16 cellular contexts compared by ENCODE assay signal in the genomic region with DNA sequence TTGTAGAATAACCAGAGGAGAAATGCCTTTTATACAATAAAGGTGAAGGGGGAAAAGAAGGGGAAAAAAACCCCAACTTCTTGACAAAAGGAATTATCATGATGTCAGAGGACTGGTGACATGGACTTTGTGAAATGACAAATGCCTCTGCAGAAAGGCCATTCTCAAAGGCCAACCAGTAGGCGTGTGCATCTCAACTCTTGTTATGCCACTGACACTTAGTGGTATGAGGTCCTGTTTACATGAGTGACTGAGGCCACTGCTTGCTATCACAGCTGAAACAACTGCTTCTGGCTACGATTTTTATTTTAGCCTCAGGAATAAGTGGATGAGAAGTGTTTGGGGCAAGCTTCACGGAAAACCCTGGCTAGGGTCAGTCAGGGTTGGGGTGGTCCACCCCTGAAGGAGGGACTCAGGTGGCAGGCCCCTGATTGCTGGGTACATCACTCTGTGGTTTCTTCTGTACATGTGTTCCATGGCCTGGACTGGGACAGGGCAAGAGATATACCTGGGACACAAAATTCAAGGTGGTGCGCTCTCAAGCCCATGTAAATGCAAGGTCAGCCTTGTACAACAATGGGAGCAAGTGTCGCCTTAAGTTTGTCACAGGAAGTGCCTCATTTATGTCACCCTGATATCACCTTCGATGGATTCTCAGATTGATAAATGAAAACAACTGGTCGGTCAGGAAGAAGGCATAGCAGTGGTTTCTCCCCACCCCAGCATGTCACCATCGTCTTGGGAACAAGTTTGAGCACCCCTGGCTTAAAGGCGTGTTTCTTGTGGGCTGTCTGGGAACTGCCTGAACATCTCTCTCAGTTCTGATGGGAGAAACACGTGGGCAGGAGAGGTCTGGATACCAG. TPM values are rescaled to one million over a fixed set of nuclear protein-coding genes. Genes with fewer than 3 reads are reported as not detected.
DNase-seq lines count a peak whose midpoint lies in the region; ATAC-seq and TF ChIP-seq lines count a peak whose summit lies in the region.
"Had no signal": no experiment of that assay in that cellular context is flagged by ENCODE, and none has a peak within 500 bp of the region (broad histone marks: within the 10 kb centered on the region; RNA-seq: fewer than 3 reads in every experiment).

No MANE protein-coding gene starts in this region.

- peaks cover 94% of the 10 kb centered on the region for H3K4me1 Mint-ChIP-seq in activated naive CD4-positive, alpha-beta T cell treated with anti-CD3 and anti-CD28 coated beads, Interleukin-2, amount 10 ng/mL, durations not matched to agents 7 days and 5 days
- H3K4me1 Mint-ChIP-seq in activated CD8-positive, alpha-beta T cell treated with anti-CD3 and anti-CD28 coated beads, Interleukin-2, amount 10 ng/mL, durations not matched to agents 7 days and 5 days (ENCODE audit: low read depth): peaks cover 76% of the 10 kb centered on the region
- H3K4me1 Mint-ChIP-seq in naive thymus-derived CD4-positive, alpha-beta T cell: peaks cover 76 to 100% (median 98%) of the 10 kb centered on the region in 7 donors
- H3K4me1 Mint-ChIP-seq in Calu3 (ENCODE audit: low read depth, unreplicated experiment): no peaks in the 10 kb centered on the region
- H3K4me1 Mint-ChIP-seq: nephron had no signal

- H3K36me3 ChIP-seq in naive thymus-derived CD4-positive, alpha-beta T cell (ENCODE audit: control insufficient read depth in 2 of 3, insufficient read depth in 3 of 3, low read length in 3 of 3): peaks cover 0 to 26% (median 0%) of the 10 kb centered on the region in 3 experiments
- no peaks in the 10 kb centered on the region for H3K36me3 ChIP-seq in upper lobe of right lung
- H3K36me3 ChIP-seq: prostate gland, vagina had no signal

- H3K27me3 Mint-ChIP-seq in activated naive CD4-positive, alpha-beta T cell treated with anti-CD3 and anti-CD28 coated beads, Interleukin-2, amount 10 ng/mL, durations not matched to agents 7 days and 5 days: no peaks in the 10 kb centered on the region
- peaks cover 13% of the 10 kb centered on the region for H3K27me3 Mint-ChIP-seq in activated CD8-positive, alpha-beta T cell treated with anti-CD3 and anti-CD28 coated beads, Interleukin-2, amount 10 ng/mL, durations not matched to agents 7 days and 5 days (ENCODE audit: low read depth)
- no peaks in the 10 kb centered on the region for H3K27me3 Mint-ChIP-seq in naive thymus-derived CD4-positive, alpha-beta T cell
- H3K27me3 Mint-ChIP-seq in Calu3 (ENCODE audit: unreplicated experiment): no peaks in the 10 kb centered on the region

- CTCF ChIA-PET in activated naive CD4-positive, alpha-beta T cell treated with anti-CD3 and anti-CD28 coated beads, Interleukin-2, amount 10 ng/mL, durations not matched to agents 7 days and 5 days (lab: Charles Lee): interaction anchor here (1.1 to 1.3 kb wide), 2 partner anchors 8 to 10 kb away, joined by 4 to 5 read pairs; no protein-coding TSS in a partner anchor
- CTCF ChIA-PET in activated CD8-positive, alpha-beta T cell treated with anti-CD3 and anti-CD28 coated beads, Interleukin-2, amount 10 ng/mL, durations not matched to agents 7 days and 5 days (lab: Charles Lee): interaction anchor here (0.9 to 2.8 kb wide), 3 partner anchors 11 to 14 kb away, joined by 3 to 11 read pairs (median 7); no protein-coding TSS in a partner anchor
- CTCF ChIA-PET in naive thymus-derived CD4-positive, alpha-beta T cell (lab: Charles Lee): interaction anchor here (0.9 to 1.6 kb wide), 2 partner anchors 10 to 14 kb away, joined by 4 to 5 read pairs; no protein-coding TSS in a partner anchor
- CTCF ChIA-PET in Calu3 (lab: Charles Lee): no interaction called here

- ATAC-seq in activated CD8-positive, alpha-beta T cell treated with anti-CD3 and anti-CD28 coated beads, Interleukin-2, amount 10 ng/mL, durations not matched to agents 7 days and 5 days: no peak
- peak; percentile 8 for ATAC-seq in naive thymus-derived CD4-positive, alpha-beta T cell
- no peak for ATAC-seq in upper lobe of right lung
- no peak for ATAC-seq in HG03521 (IDR thresholded peaks at IDR 0.05; ENCODE audit: unreplicated experiment)
- ATAC-seq: GM12878 had no signal

- intact Hi-C loops in naive thymus-derived CD4-positive, alpha-beta T cell (cut with micrococcal nuclease): loop anchor here (1.0 kb wide), 2 partner anchors 9 kb away; no protein-coding TSS in a partner anchor
- intact Hi-C loops in upper lobe of right lung (cut with DNase I) (no loop called here), Calu3 (cut with micrococcal nuclease; ENCODE audit: unreplicated experiment) (no loop called here)

- H3K27ac Mint-ChIP-seq in activated naive CD4-positive, alpha-beta T cell treated with anti-CD3 and anti-CD28 coated beads, Interleukin-2, amount 10 ng/mL, durations not matched to agents 7 days and 5 days: peak overlapping the region; percentile 93
- H3K27ac Mint-ChIP-seq in activated CD8-positive, alpha-beta T cell treated with anti-CD3 and anti-CD28 coated beads, Interleukin-2, amount 10 ng/mL, durations not matched to agents 7 days and 5 days: peak overlapping the region; percentile 75
- H3K27ac Mint-ChIP-seq in naive thymus-derived CD4-positive, alpha-beta T cell: peak overlapping the region; percentile 80 to 100 (median 95)
- no peak overlapping the region for H3K27ac Mint-ChIP-seq in Calu3 (ENCODE audit: unreplicated experiment)
- H3K27ac Mint-ChIP-seq: nephron had no signal

- no TSS peak for BruUV-seq in Calu3 (replicated peaks; lab: Mats Ljungman, UMichigan)

- H3K27me3 ChIP-seq in naive thymus-derived CD4-positive, alpha-beta T cell (ENCODE audit: control insufficient read depth in 2 of 2, insufficient read depth in 2 of 2, low read length in 2 of 2): no peaks in the 10 kb centered on the region
- H3K27me3 ChIP-seq in upper lobe of right lung: no peaks in the 10 kb centered on the region
- H3K27me3 ChIP-seq: vagina had no signal

- H3K4me1 ChIP-seq in naive thymus-derived CD4-positive, alpha-beta T cell (ENCODE audit: control insufficient read depth in 2 of 2, insufficient read depth in 2 of 2, low read length in 2 of 2): peaks cover 83 to 93% of the 10 kb centered on the region in 2 donors
- H3K4me1 ChIP-seq in upper lobe of right lung: peaks cover 6% of the 10 kb centered on the region
- H3K4me1 ChIP-seq: prostate gland, vagina had no signal

- peak overlapping the region; percentile 68 for H3K27ac ChIP-seq in naive thymus-derived CD4-positive, alpha-beta T cell (ENCODE audit: low read depth, low read length)
- peak overlapping the region; percentile 17 for H3K27ac ChIP-seq in upper lobe of right lung
- H3K27ac ChIP-seq: prostate gland, SK-N-MC, vagina had no signal

- peaks cover 71% of the 10 kb centered on the region for H3K36me3 Mint-ChIP-seq in activated naive CD4-positive, alpha-beta T cell treated with anti-CD3 and anti-CD28 coated beads, Interleukin-2, amount 10 ng/mL, durations not matched to agents 7 days and 5 days
- peaks cover 7% of the 10 kb centered on the region for H3K36me3 Mint-ChIP-seq in activated CD8-positive, alpha-beta T cell treated with anti-CD3 and anti-CD28 coated beads, Interleukin-2, amount 10 ng/mL, durations not matched to agents 7 days and 5 days (ENCODE audit: low read depth)
- peaks cover 18 to 67% (median 48%) of the 10 kb centered on the region in 5 donors for H3K36me3 Mint-ChIP-seq in naive thymus-derived CD4-positive, alpha-beta T cell
- H3K36me3 Mint-ChIP-seq in Calu3 (ENCODE audit: insufficient read depth, unreplicated experiment): no peaks in the 10 kb centered on the region

- peak overlapping the region; percentile 39 for H3K4me3 ChIP-seq in naive thymus-derived CD4-positive, alpha-beta T cell (ENCODE audit: low read length)
- H3K4me3 ChIP-seq in upper lobe of right lung: no peak overlapping the region
- H3K4me3 ChIP-seq: GM12878, prostate gland, SK-N-MC, vagina had no signal

- H3K9me3 ChIP-seq in naive thymus-derived CD4-positive, alpha-beta T cell (ENCODE audit: control insufficient read depth in 2 of 3, low read length in 3 of 3): no peaks in the 10 kb centered on the region
- no peaks in the 10 kb centered on the region for H3K9me3 ChIP-seq in upper lobe of right lung
- H3K9me3 ChIP-seq: prostate gland, vagina had no signal

- DNase-seq in activated naive CD4-positive, alpha-beta T cell treated with anti-CD3 and anti-CD28 coated beads, Interleukin-2, amount 10 ng/mL, durations not matched to agents 7 days and 5 days: no peak
- no peak for DNase-seq in activated naive CD4-positive, alpha-beta T cell treated with Interleukin-2 at 50 U/mL for 16 hours
- no peak for DNase-seq in activated CD8-positive, alpha-beta T cell treated with anti-CD3 and anti-CD28 coated beads, Interleukin-2, amount 10 ng/mL, durations not matched to agents 7 days and 5 days
- DNase-seq in naive thymus-derived CD4-positive, alpha-beta T cell: no peak
- DNase-seq in upper lobe of right lung (no peak), Calu3 (no peak), NCI-H2029 (lab: John Stamatoyannopoulos, UW) (no peak)
- DNase-seq: effector CD4-positive, alpha-beta T cell; NCI-H1417 treated with DMSO at 0.1 percent for 48 hours; stimulated activated CD4-positive, alpha-beta T cell treated with anti-CD3 and anti-CD28 coated beads, Interleukin-12 subunit alpha, Interleukin-12 subunit beta, amount 100 ng/mL, for 4 hours had no signal

- peaks cover 4% of the 10 kb centered on the region for H3K9me3 Mint-ChIP-seq in activated naive CD4-positive, alpha-beta T cell treated with anti-CD3 and anti-CD28 coated beads, Interleukin-2, amount 10 ng/mL, durations not matched to agents 7 days and 5 days
- H3K9me3 Mint-ChIP-seq in activated CD8-positive, alpha-beta T cell treated with anti-CD3 and anti-CD28 coated beads, Interleukin-2, amount 10 ng/mL, durations not matched to agents 7 days and 5 days (ENCODE audit: insufficient read depth): no peaks in the 10 kb centered on the region
- peaks cover 0 to 5% (median 0%) of the 10 kb centered on the region in 11 donors for H3K9me3 Mint-ChIP-seq in naive thymus-derived CD4-positive, alpha-beta T cell
- H3K9me3 Mint-ChIP-seq in Calu3 (ENCODE audit: low read depth, unreplicated experiment): peaks cover 3% of the 10 kb centered on the region

- POLR2A ChIA-PET in activated CD8-positive, alpha-beta T cell treated with anti-CD3 and anti-CD28 coated beads, Interleukin-2, amount 10 ng/mL, durations not matched to agents 7 days and 5 days (lab: Charles Lee): interaction anchor here (0.6 to 2.4 kb wide), 4 partner anchors 10 to 244 kb away, joined by 3 to 13 read pairs (median 8); no protein-coding TSS in a partner anchor
- POLR2A ChIA-PET in naive thymus-derived CD4-positive, alpha-beta T cell (lab: Charles Lee): interaction anchor here (1.5 to 2.8 kb wide), 5 partner anchors 8 to 144 kb away, joined by 4 to 19 read pairs (median 9); no protein-coding TSS in a partner anchor

- no peak overlapping the region for H3K4me3 Mint-ChIP-seq in activated naive CD4-positive, alpha-beta T cell treated with anti-CD3 and anti-CD28 coated beads, Interleukin-2, amount 10 ng/mL, durations not matched to agents 7 days and 5 days
- H3K4me3 Mint-ChIP-seq in activated CD8-positive, alpha-beta T cell treated with anti-CD3 and anti-CD28 coated beads, Interleukin-2, amount 10 ng/mL, durations not matched to agents 7 days and 5 days: no peak overlapping the region
- H3K4me3 Mint-ChIP-seq in naive thymus-derived CD4-positive, alpha-beta T cell: peak overlapping the region; percentile 70 to 98 (median 78)
- H3K4me3 Mint-ChIP-seq in Calu3 (ENCODE audit: low read depth, unreplicated experiment): no peak overlapping the region
- H3K4me3 Mint-ChIP-seq: nephron had no signal

- TF ChIP-seq CTCF in upper lobe of right lung (IDR thresholded peaks at IDR 0.05) (no peak), Calu3 (IDR thresholded peaks at IDR 0.05; ENCODE audit: unreplicated experiment) (no peak)

RNA-seq across cellular contexts. Expression of gene RUNX1, which starts 12.3 kb away (rescaled TPM):
- 10 to 100 TPM; 10.4 to 10.6 TPM for total RNA-seq in activated CD8-positive, alpha-beta T cell treated with anti-CD3 and anti-CD28 coated beads, Interleukin-2, amount 10 ng/mL, durations not matched to agents 7 days and 5 days
- total RNA-seq in naive thymus-derived CD4-positive, alpha-beta T cell: 100 to 1,000 TPM in 1 of 5 experiments, 10 to 100 TPM in 4; 55.3 to 154 (median 98.5) TPM
- polyA plus RNA-seq in naive thymus-derived CD4-positive, alpha-beta T cell: 10 to 100 TPM; 27.9 to 42.8 TPM
- total RNA-seq in upper lobe of right lung (86.9 TPM), Calu3 (2022) (61.1 and 95.4 TPM in 2 replicates)

Comparison
In these comparisons a context has a peak if more than half of its experiments do, and no peak if none do; other contexts are left out.
1. H3K4me3 Mint-ChIP-seq: peak in naive thymus-derived CD4-positive, alpha-beta T cell (10 of 10); none in activated naive CD4-positive, alpha-beta T cell treated with anti-CD3 and anti-CD28 coated beads, Interleukin-2, amount 10 ng/mL, durations not matched to agents 7 days and 5 days (single experiment), activated CD8-positive, alpha-beta T cell treated with anti-CD3 and anti-CD28 coated beads, Interleukin-2, amount 10 ng/mL, durations not matched to agents 7 days and 5 days (single experiment) and Calu3 (single experiment).
2. intact Hi-C loops: an anchor here in naive thymus-derived CD4-positive, alpha-beta T cell (1.0 kb wide); none called in upper lobe of right lung and Calu3.